8 cellular contexts compared by ENCODE assay signal in genomic region chr5:66144074-66144798, GRCh38. TPM values are rescaled to one million over a fixed set of nuclear protein-coding genes. Genes with fewer than 3 reads are reported as not detected.
DNase-seq lines count a peak whose midpoint lies in the region; ATAC-seq and TF ChIP-seq lines count a peak whose summit lies in the region.

SREK1 (plus strand) TSS chr5:66144300; CDS start chr5:66144377, 77 bp downstream.

- no peaks in the 10 kb centered on the region for H3K27me3 Mint-ChIP-seq in activated CD4-positive, alpha-beta T cell treated with anti-CD3 and anti-CD28 coated beads, Interleukin-2, amount 10 ng/mL, durations not matched to agents 24 days and 14 days

- peak; percentile 94 for ATAC-seq in GM19324 (IDR thresholded peaks at IDR 0.05; ENCODE audit: low FRiP score, unreplicated experiment)
- peak; percentile 89 for ATAC-seq in HG03460 (IDR thresholded peaks at IDR 0.05; ENCODE audit: unreplicated experiment)

- peak within 1 kb of the TSS; percentile 100 for H3K27ac ChIP-seq in colonic mucosa
- H3K27ac ChIP-seq in layer of hippocampus (ENCODE audit: low read depth, low read length) = peak within 1 kb of the TSS; percentile 97

- DNase-seq in BJ (ENCODE audit: low read depth) (peak; percentile 59), NCI-H524 treated with DMSO at 0.1 percent for 48 hours (lab: John Stamatoyannopoulos, UW) (peak; percentile 73), colonic mucosa (peak; percentile 92)
- DNase-seq in activated CD4-positive, alpha-beta T cell treated with anti-CD3 and anti-CD28 coated beads, Interleukin-2, amount 10 ng/mL, durations not matched to agents 24 days and 14 days = peak; percentile 96
- DNase-seq in stimulated activated CD4-positive, alpha-beta T cell treated with anti-CD3 and anti-CD28 coated beads, Interleukin-1b, Interleukin-23, amount 100 ng/mL, for 24 hours (ENCODE audit: low read depth in 4 of 4, low spot score in 1 of 4) = peak; percentile 76 to 89 (median 81)

- H3K4me3 ChIP-seq in BJ (ENCODE audit: low read depth, low read length) (peak within 1 kb of the TSS; percentile 88), colonic mucosa (peak within 1 kb of the TSS; percentile 68)

- peak within 1 kb of the TSS; percentile 97 for H3K4me3 Mint-ChIP-seq in activated CD4-positive, alpha-beta T cell treated with anti-CD3 and anti-CD28 coated beads, Interleukin-2, amount 10 ng/mL, durations not matched to agents 24 days and 14 days

- H3K27me3 ChIP-seq in BJ (ENCODE audit: control insufficient read depth, insufficient read depth, low read length) = no peaks in the 10 kb centered on the region
- no peaks in the 10 kb centered on the region for H3K27me3 ChIP-seq in colonic mucosa
- H3K27me3 ChIP-seq in layer of hippocampus (ENCODE audit: control insufficient read depth, insufficient read depth, low read length) = no peaks in the 10 kb centered on the region

- peak within 1 kb of the TSS; percentile 99 for H3K27ac Mint-ChIP-seq in activated CD4-positive, alpha-beta T cell treated with anti-CD3 and anti-CD28 coated beads, Interleukin-2, amount 10 ng/mL, durations not matched to agents 24 days and 14 days

- intact Hi-C loops in activated CD4-positive, alpha-beta T cell treated with anti-CD3 and anti-CD28 coated beads, Interleukin-2, amount 10 ng/mL, durations not matched to agents 24 days and 14 days (cut with micrococcal nuclease) = loop anchor here (1.0 to 10.0 kb wide), 10 partner anchors 25 to 1375 kb away; partner anchors contain the start of genes ADAMTS6, CENPK, CWC27 and PPWD1
- intact Hi-C loops in colonic mucosa (cut with DNase I) = loop anchor here (10.0 kb wide), 1 partner anchor 419 kb away; the partner anchor contains the start of genes NLN and SGTB

- no peaks in the 10 kb centered on the region for H3K9me3 ChIP-seq in colonic mucosa

- CTCF ChIA-PET in BJ (lab: Yijun Ruan, JAX) = no interaction called here

- peaks cover 8% of the 10 kb centered on the region for H3K36me3 Mint-ChIP-seq in activated CD4-positive, alpha-beta T cell treated with anti-CD3 and anti-CD28 coated beads, Interleukin-2, amount 10 ng/mL, durations not matched to agents 24 days and 14 days (ENCODE audit: low read depth)

- peak within 1 kb of the TSS; percentile 91 to 93 for H3K9ac ChIP-seq in colonic mucosa (ENCODE audit: low read depth in 2 of 2, low read length in 2 of 2)

- no peaks in the 10 kb centered on the region for H3K36me3 ChIP-seq in BJ (ENCODE audit: control insufficient read depth, insufficient read depth, low read length)
- H3K36me3 ChIP-seq in colonic mucosa = no peaks in the 10 kb centered on the region

- H3K4me1 Mint-ChIP-seq in activated CD4-positive, alpha-beta T cell treated with anti-CD3 and anti-CD28 coated beads, Interleukin-2, amount 10 ng/mL, durations not matched to agents 24 days and 14 days = peaks cover 34% of the 10 kb centered on the region

- POLR2A ChIA-PET in BJ (lab: Charles Lee) = interaction anchor here (1.0 kb wide), 1 partner anchor 20 kb away, joined by 4 read pairs; no protein-coding TSS in a partner anchor

- peaks cover 3% of the 10 kb centered on the region for H3K4me1 ChIP-seq in colonic mucosa

- TF ChIP-seq CTCF in BJ (IDR thresholded peaks at IDR 0.05; ENCODE audit: insufficient read depth, low read depth, low read length) (no peak), colonic mucosa (IDR thresholded peaks at IDR 0.05) (no peak)

- no peaks in the 10 kb centered on the region for H3K9me3 Mint-ChIP-seq in activated CD4-positive, alpha-beta T cell treated with anti-CD3 and anti-CD28 coated beads, Interleukin-2, amount 10 ng/mL, durations not matched to agents 24 days and 14 days

RNA-seq across cellular contexts. Expression of gene SREK1, which starts in this region (rescaled TPM):
- 34.1 and 48.9 TPM in 2 replicates for polyA plus RNA-seq in BJ (2011; rRNA removed)
- polyA minus RNA-seq in BJ (2011; rRNA and poly(A)+ RNA removed) = 44.0 and 45.7 TPM in 2 replicates
- 70.3 and 75.2 TPM in 2 replicates for total RNA-seq in activated CD4-positive, alpha-beta T cell treated with anti-CD3 and anti-CD28 coated beads, Interleukin-2, amount 10 ng/mL, durations not matched to agents 24 days and 14 days
- total RNA-seq in colonic mucosa = 10 to 100 TPM; 51.4 to 57.5 TPM

Comparison
In these comparisons a context has a peak if more than half of its experiments do, and no peak if none do; other contexts are left out.
1. Peak in every context shown above with its lines: DNase-seq, ATAC-seq, H3K4me3 ChIP-seq and H3K27ac ChIP-seq.